1 cellular context compared by ENCODE assay signal in genomic region chr9:104774132-104774531, GRCh38.
TF ChIP-seq lines count a peak whose summit lies in the region.

No MANE protein-coding gene starts in this region.

TF ChIP-seq in IMR-90, 13 proteins besides CTCF, POLR2A, EP300 and RAD21:
- TF ChIP-seq ELK1 (IDR thresholded peaks at IDR 0.05; ENCODE audit: borderline replicate concordance, low read depth, low read length) (no peak), FOS (IDR thresholded peaks at IDR 0.05; ENCODE audit: low read depth, low read length) (no peak), RFX5 (IDR thresholded peaks at IDR 0.05; ENCODE audit: low read depth, low read length) (no peak), CEBPB (IDR thresholded peaks at IDR 0.05; ENCODE audit: low read depth, low read length) (no peak), BHLHE40 (IDR thresholded peaks at IDR 0.05; ENCODE audit: low read depth, low read length) (no peak), MXI1 (IDR thresholded peaks at IDR 0.05; ENCODE audit: borderline replicate concordance, low read depth, low read length) (no peak)
